In genomic region chr4:70671091-70671490, GRCh38 we compare ENCODE assay signal across 24 cellular contexts. TPM values are rescaled to one million over a fixed set of nuclear protein-coding genes. Genes with fewer than 3 reads are reported as not detected.
"Had no signal": no experiment of that assay in that cellular context is flagged by ENCODE, and none has a peak within 500 bp of the region (broad histone marks: within the 10 kb centered on the region; RNA-seq: fewer than 3 reads in every experiment).

No MANE protein-coding gene starts in this region.

- H3K9me3 Mint-ChIP-seq: activated CD4-positive, alpha-beta memory T cell treated with anti-CD3 and anti-CD28 coated beads for 36 hours; activated naive CD8-positive, alpha-beta T cell treated with anti-CD3 and anti-CD28 coated beads, Interleukin-2, amount 50 U/mL, for 24 hours; activated T-helper 1 cell treated with anti-CD3 and anti-CD28 coated beads, Interleukin-12 subunit alpha, Interleukin-12 subunit beta, Interleukin-2, Interleukin-4 antibody, amounts not matched to agents 30 ng/mL and 10 ng/mL and 1 ng/mL, durations not matched to agents 14 hours and 24 hours and 36 hours; neural crest cell; stimulated activated naive B cell treated with anti-CD40 and anti-IgM and Interleukin-4, amounts not matched to agents 10 μg/mL and 1 μg/mL and 100 μg/mL, for 72 hours had no signal

- H3K4me3 ChIP-seq: heart left ventricle, lower lobe of right lung, thoracic aorta, upper lobe of left lung had no signal

- H3K27ac ChIP-seq: epithelial cell of prostate, heart left ventricle, lower lobe of right lung, thoracic aorta, upper lobe of left lung had no signal

- H3K27ac Mint-ChIP-seq: activated CD4-positive, alpha-beta memory T cell treated with anti-CD3 and anti-CD28 coated beads for 36 hours; activated naive CD8-positive, alpha-beta T cell treated with anti-CD3 and anti-CD28 coated beads, Interleukin-2, amount 50 U/mL, for 24 hours; activated T-helper 1 cell treated with anti-CD3 and anti-CD28 coated beads, Interleukin-12 subunit alpha, Interleukin-12 subunit beta, Interleukin-2, Interleukin-4 antibody, amounts not matched to agents 30 ng/mL and 10 ng/mL and 1 ng/mL, durations not matched to agents 14 hours and 24 hours and 36 hours; naive thymus-derived CD4-positive, alpha-beta T cell had no signal

- H3K36me3 Mint-ChIP-seq: activated CD4-positive, alpha-beta memory T cell treated with anti-CD3 and anti-CD28 coated beads for 36 hours; naive thymus-derived CD4-positive, alpha-beta T cell; stimulated activated naive B cell treated with anti-CD40 and anti-IgM and Interleukin-4, amounts not matched to agents 10 μg/mL and 1 μg/mL and 100 μg/mL, for 72 hours had no signal

- ATAC-seq: activated naive CD8-positive, alpha-beta T cell treated with anti-CD3 and anti-CD28 coated beads, Interleukin-2, amount 50 U/mL, for 24 hours; heart left ventricle; lower lobe of right lung; naive thymus-derived CD4-positive, alpha-beta T cell; sciatic nerve had no signal

- FAIRE-seq: small intestine had no signal

- H3K27me3 ChIP-seq: heart left ventricle, upper lobe of left lung had no signal

- DNase-seq: activated CD4-positive, alpha-beta memory T cell treated with anti-CD3 and anti-CD28 coated beads for 36 hours; activated CD4-positive, alpha-beta T cell treated with anti-CD3 and anti-CD28 coated beads for 4 hours; activated CD4-positive, CD25-positive, alpha-beta regulatory T cell; activated gamma-delta T cell; activated naive CD4-positive, alpha-beta T cell treated with anti-CD3 and anti-CD28 coated beads, Interleukin-2, amount 50 U/mL, for 16 hours; activated naive CD8-positive, alpha-beta T cell treated with anti-CD3 and anti-CD28 coated beads, Interleukin-2, amount 50 U/mL, for 24 hours; cortex of kidney; heart left ventricle; islet precursor cell; lower lobe of right lung; naive thymus-derived CD4-positive, alpha-beta T cell; occipital lobe; small intestine; stimulated activated CD4-positive, alpha-beta T cell treated with anti-CD3 and anti-CD28 coated beads, Interleukin-2, amount 100 ng/mL, for 24 hours; stimulated activated naive B cell treated with anti-CD40 and anti-IgM and Interleukin-4, amounts not matched to agents 10 μg/mL and 1 μg/mL and 100 μg/mL, for 72 hours; T-helper 2 cell; upper lobe of left lung had no signal

- H3K4me1 ChIP-seq: lower lobe of right lung, upper lobe of left lung had no signal

- H3K4me3 Mint-ChIP-seq: activated CD4-positive, alpha-beta memory T cell treated with anti-CD3 and anti-CD28 coated beads for 36 hours; activated naive CD8-positive, alpha-beta T cell treated with anti-CD3 and anti-CD28 coated beads, Interleukin-2, amount 50 U/mL, for 24 hours; activated T-helper 1 cell treated with anti-CD3 and anti-CD28 coated beads, Interleukin-12 subunit alpha, Interleukin-12 subunit beta, Interleukin-2, Interleukin-4 antibody, amounts not matched to agents 30 ng/mL and 10 ng/mL and 1 ng/mL, durations not matched to agents 14 hours and 24 hours and 36 hours; naive thymus-derived CD4-positive, alpha-beta T cell; neural crest cell had no signal

- H3K4me1 Mint-ChIP-seq: neural crest cell had no signal

- H3K27me3 Mint-ChIP-seq: activated naive CD8-positive, alpha-beta T cell treated with anti-CD3 and anti-CD28 coated beads, Interleukin-2, amount 50 U/mL, for 24 hours; stimulated activated naive B cell treated with anti-CD40 and anti-IgM and Interleukin-4, amounts not matched to agents 10 μg/mL and 1 μg/mL and 100 μg/mL, for 72 hours had no signal

RNA-seq across cellular contexts. Expression of gene JCHAIN, which starts 4.8 kb away (rescaled TPM):
- total RNA-seq: activated CD4-positive, alpha-beta memory T cell treated with anti-CD3 and anti-CD28 coated beads for 36 hours; activated T-helper 1 cell treated with anti-CD3 and anti-CD28 coated beads, Interleukin-12 subunit alpha, Interleukin-12 subunit beta, Interleukin-2, Interleukin-4 antibody, amounts not matched to agents 30 ng/mL and 10 ng/mL and 1 ng/mL, durations not matched to agents 14 hours and 24 hours and 36 hours; neural crest cell; occipital lobe had no signal

RNA-seq across cellular contexts. Expression of gene ENAM, which starts 42.5 kb away (rescaled TPM):
- total RNA-seq: activated CD4-positive, alpha-beta memory T cell treated with anti-CD3 and anti-CD28 coated beads for 36 hours; activated T-helper 1 cell treated with anti-CD3 and anti-CD28 coated beads, Interleukin-12 subunit alpha, Interleukin-12 subunit beta, Interleukin-2, Interleukin-4 antibody, amounts not matched to agents 30 ng/mL and 10 ng/mL and 1 ng/mL, durations not matched to agents 14 hours and 24 hours and 36 hours; cerebellum; mesenteric fat pad; naive thymus-derived CD4-positive, alpha-beta T cell; neural crest cell; occipital lobe; sciatic nerve; thoracic aorta had no signal
- polyA plus RNA-seq: naive thymus-derived CD4-positive, alpha-beta T cell had no signal
